In the genomic region with DNA sequence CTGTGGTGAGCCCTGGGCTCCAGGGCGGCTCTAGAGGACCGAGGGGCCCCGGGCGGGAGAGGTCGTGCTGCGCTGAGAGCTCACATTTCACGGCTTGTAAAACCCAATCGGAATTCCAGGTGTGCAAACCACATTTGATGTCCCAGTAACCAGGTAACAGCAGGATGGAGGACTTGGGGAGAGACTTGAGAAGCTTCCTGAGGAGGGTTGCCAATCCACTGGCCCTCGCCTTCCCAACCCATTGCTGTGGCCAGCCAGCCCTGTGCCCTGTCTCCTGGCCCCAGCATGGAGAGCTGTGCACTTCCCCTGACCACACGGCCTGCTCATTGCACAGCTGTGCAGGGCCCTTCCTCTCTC, we compare ENCODE assay signal across 30 cellular contexts. TPM values are rescaled to one million over a fixed set of nuclear protein-coding genes. Genes with fewer than 3 reads are reported as not detected.
DNase-seq lines count a peak whose midpoint lies in the region; ATAC-seq and TF ChIP-seq lines count a peak whose summit lies in the region.
"Had no signal": no experiment of that assay in that cellular context is flagged by ENCODE, and none has a peak within 500 bp of the region (broad histone marks: within the 10 kb centered on the region; RNA-seq: fewer than 3 reads in every experiment).

No MANE protein-coding gene starts in this region.

- WGBS in spleen, 5 donors: 75 to 87% (median 84%) methylated on average over 10 of the region's 10 CpGs

- H3K27ac ChIP-seq in PC-3 (ENCODE audit: low read length) (no peak overlapping the region), spleen (no peak overlapping the region)
- no peak overlapping the region for H3K27ac ChIP-seq in CD8-positive, alpha-beta T cell (ENCODE audit: low read depth, low read length)
- H3K27ac ChIP-seq: gastrocnemius medialis, pancreas had no signal

- H3K27me3 Mint-ChIP-seq in natural killer cell (ENCODE audit: low read depth in 2 of 2): no peaks in the 10 kb centered on the region
- no peaks in the 10 kb centered on the region for H3K27me3 Mint-ChIP-seq in CD8-positive, alpha-beta T cell (ENCODE audit: low read depth)
- H3K27me3 Mint-ChIP-seq: activated CD8-positive, alpha-beta T cell treated with anti-CD3 and anti-CD28 coated beads for 36 hours; CD4-positive, alpha-beta T cell; stimulated activated naive CD8-positive, alpha-beta T cell treated with anti-CD3 and anti-CD28 coated beads, Interleukin-15, amount 100 ng/mL, for 72 hours had no signal

- no peaks in the 10 kb centered on the region for H3K9me3 ChIP-seq in PC-3 (ENCODE audit: low read length)
- H3K9me3 ChIP-seq in spleen: peaks cover 0 to 28% (median 20%) of the 10 kb centered on the region in 8 donors
- no peaks in the 10 kb centered on the region for H3K9me3 ChIP-seq in CD8-positive, alpha-beta T cell (ENCODE audit: low read length)
- H3K9me3 ChIP-seq: gastrocnemius medialis, pancreas had no signal

- H3K36me3 Mint-ChIP-seq in natural killer cell: peaks cover 8% of the 10 kb centered on the region
- H3K36me3 Mint-ChIP-seq in CD8-positive, alpha-beta T cell: peaks cover 10% of the 10 kb centered on the region

- H2AFZ ChIP-seq in PC-3 (ENCODE audit: low read length): no peak overlapping the region

- no peaks in the 10 kb centered on the region for H3K4me1 Mint-ChIP-seq in natural killer cell
- H3K4me1 Mint-ChIP-seq in CD8-positive, alpha-beta T cell (ENCODE audit: low read depth): no peaks in the 10 kb centered on the region

- CTCF ChIA-PET in PC-3 (lab: Charles Lee): no interaction called here
- CTCF ChIA-PET in CD8-positive, alpha-beta T cell (lab: Charles Lee): interaction anchor here (0.9 to 3.2 kb wide), 2 partner anchors 28 to 95 kb away, joined by 3 to 20 read pairs; no protein-coding TSS in a partner anchor

- BruUV-seq in PC-3 (replicated peaks; lab: Mats Ljungman, UMichigan): no TSS peak

- TF ChIP-seq POLR2A in spleen (IDR thresholded peaks at IDR 0.05): no peak

- intact Hi-C loops in PC-3 (cut with micrococcal nuclease): loop anchor here (5.0 kb wide), 1 partner anchor 321 kb away; no protein-coding TSS in a partner anchor
- intact Hi-C loops in spleen (cut with DNase I; ENCODE audit: low total_unique reads): no loop called here
- intact Hi-C loops in natural killer cell (cut with micrococcal nuclease): no loop called here
- intact Hi-C loops in CD8-positive, alpha-beta T cell (cut with DNase I, micrococcal nuclease): no loop called here

- H3K27me3 ChIP-seq in PC-3 (ENCODE audit: low read length) (no peaks in the 10 kb centered on the region), spleen (replicated peaks in 1 of 7) (no peaks in the 10 kb centered on the region)
- H3K27me3 ChIP-seq in CD8-positive, alpha-beta T cell (ENCODE audit: insufficient read depth, low read length): no peaks in the 10 kb centered on the region
- H3K27me3 ChIP-seq: gastrocnemius medialis, pancreas had no signal

- no peak overlapping the region for H3K27ac Mint-ChIP-seq in natural killer cell
- no peak overlapping the region for H3K27ac Mint-ChIP-seq in CD8-positive, alpha-beta T cell
- H3K27ac Mint-ChIP-seq: activated CD8-positive, alpha-beta T cell treated with anti-CD3 and anti-CD28 coated beads for 36 hours; activated naive CD8-positive, alpha-beta T cell treated with anti-CD3 and anti-CD28 coated beads, Interleukin-2, amount 10 ng/mL, durations not matched to agents 7 days and 5 days; CD4-positive, alpha-beta T cell; endodermal cell; HFFc6; naive thymus-derived CD4-positive, alpha-beta T cell; stimulated activated naive CD8-positive, alpha-beta T cell treated with anti-CD3 and anti-CD28 coated beads, Interleukin-15, amount 100 ng/mL, for 72 hours had no signal

- ATAC-seq in PC-3 (peak; percentile 30; the same call in 1 of the 2 replicates), HG03039 (IDR thresholded peaks at IDR 0.05; ENCODE audit: unreplicated experiment) (no peak), natural killer cell (no peak), SK-N-SH treated with all-trans-retinoic acid at 6 μM for 48 hours (no peak)
- no peak for ATAC-seq in CD8-positive, alpha-beta T cell
- ATAC-seq: activated CD4-positive, CD25-positive, alpha-beta regulatory T cell treated with anti-CD3 and anti-CD28 coated beads, Interleukin-2, amount 50 U/mL, for 24 hours; activated CD8-positive, alpha-beta T cell treated with anti-CD3 and anti-CD28 coated beads for 36 hours; gastrocnemius medialis; left ventricle myocardium superior; naive thymus-derived CD4-positive, alpha-beta T cell; pancreas; sciatic nerve; stimulated activated naive CD8-positive, alpha-beta T cell treated with anti-CD3 and anti-CD28 coated beads, Interleukin-15, amount 100 ng/mL, for 72 hours had no signal

- 0 out of 2 replicates have a peak, but pooled peaks cover 2% of the 10 kb centered on the region for H3K36me3 ChIP-seq in PC-3 (ENCODE audit: low read depth, low read length)
- H3K36me3 ChIP-seq in spleen: peaks cover 0 to 7% (median 0%) of the 10 kb centered on the region in 6 donors
- H3K36me3 ChIP-seq in CD8-positive, alpha-beta T cell (ENCODE audit: insufficient read depth, low read length): no peaks in the 10 kb centered on the region
- H3K36me3 ChIP-seq: gastrocnemius medialis, pancreas had no signal

- no peak overlapping the region for H3K4me3 Mint-ChIP-seq in natural killer cell
- no peak overlapping the region for H3K4me3 Mint-ChIP-seq in CD8-positive, alpha-beta T cell
- H3K4me3 Mint-ChIP-seq: activated CD8-positive, alpha-beta T cell treated with anti-CD3 and anti-CD28 coated beads for 36 hours; activated naive CD8-positive, alpha-beta T cell treated with anti-CD3 and anti-CD28 coated beads, Interleukin-2, amount 10 ng/mL, durations not matched to agents 7 days and 5 days; CD4-positive, alpha-beta T cell; endodermal cell; HFFc6; naive thymus-derived CD4-positive, alpha-beta T cell; stimulated activated naive CD8-positive, alpha-beta T cell treated with anti-CD3 and anti-CD28 coated beads, Interleukin-15, amount 100 ng/mL, for 72 hours had no signal

- TF ChIP-seq CTCF in PC-3 (conservative IDR thresholded peaks at IDR 0.05; ENCODE audit: low read depth, low read length): no peak
- no peak for TF ChIP-seq CTCF in spleen (IDR thresholded peaks at IDR 0.05 in 8 of 11, conservative IDR thresholded peaks at IDR 0.05 in 3 of 11)
- TF ChIP-seq CTCF in natural killer cell (IDR thresholded peaks at IDR 0.05): no peak
- no peak for TF ChIP-seq CTCF in CD8-positive, alpha-beta T cell (IDR thresholded peaks at IDR 0.05)

- no peak overlapping the region for H3K9ac ChIP-seq in PC-3 (ENCODE audit: low read length)

- H4K20me1 ChIP-seq in PC-3 (ENCODE audit: low read length): no peaks in the 10 kb centered on the region

- H3K4me3 ChIP-seq in PC-3 (ENCODE audit: low read length): no peak overlapping the region
- no peak overlapping the region for H3K4me3 ChIP-seq in spleen
- no peak overlapping the region for H3K4me3 ChIP-seq in CD8-positive, alpha-beta T cell (ENCODE audit: low read depth, low read length)
- H3K4me3 ChIP-seq: gastrocnemius medialis, pancreas had no signal

- H3K4me2 ChIP-seq in PC-3 (ENCODE audit: low read length): no peak overlapping the region

- H3K4me1 ChIP-seq in PC-3 (ENCODE audit: insufficient read depth, low read length) (peaks cover 25% of the 10 kb centered on the region), spleen (no peaks in the 10 kb centered on the region)
- no peaks in the 10 kb centered on the region for H3K4me1 ChIP-seq in CD8-positive, alpha-beta T cell (ENCODE audit: insufficient read depth, low read length)
- H3K4me1 ChIP-seq: gastrocnemius medialis, pancreas had no signal

- H3F3A ChIP-seq in PC-3 (ENCODE audit: low read length, unreplicated experiment): peaks cover 4% of the 10 kb centered on the region

- no peaks in the 10 kb centered on the region for H3K9me2 ChIP-seq in PC-3 (replicated peaks; ENCODE audit: low read length)

- H3K79me2 ChIP-seq in PC-3 (ENCODE audit: low read length): no peaks in the 10 kb centered on the region

- POLR2A ChIA-PET in PC-3 (lab: Charles Lee; ENCODE audit: unreplicated experiment): no interaction called here
- POLR2A ChIA-PET in CD8-positive, alpha-beta T cell (lab: Charles Lee): no interaction called here

- DNase-seq in HT-29 (ENCODE audit: low spot score) (peak; percentile 21), NCI-H187 treated with DMSO at 0.1 percent for 48 hours (lab: John Stamatoyannopoulos, UW) (peak; percentile 44), PC-3 (peak; percentile 8), spleen (peak; percentile 36), natural killer cell (no peak)
- DNase-seq in CD8-positive, alpha-beta T cell: no peak
- DNase-seq: activated CD8-positive, alpha-beta T cell treated with anti-CD3 and anti-CD28 coated beads for 36 hours; activated effector memory CD4-positive, alpha-beta T cell treated with Interleukin-2 at 50 U/mL for 16 hours; activated naive CD8-positive, alpha-beta T cell treated with anti-CD3 and anti-CD28 coated beads, Interleukin-2, amount 10 ng/mL, durations not matched to agents 7 days and 5 days; activated T-cell treated with anti-CD3 and anti-CD28 coated beads for 4 hours; caudate nucleus; CD4-positive, alpha-beta T cell; DMS 273 treated with DMSO at 0.1 percent for 48 hours; endodermal cell; gastrocnemius medialis; HFFc6; KBM-7; left ventricle myocardium superior; MM.1S; naive thymus-derived CD4-positive, alpha-beta T cell; NCI-H1694 treated with DMSO at 0.1 percent for 48 hours; pancreas; Right ventricle myocardium superior; stimulated activated naive CD8-positive, alpha-beta T cell treated with anti-CD3 and anti-CD28 coated beads, Interleukin-15, amount 100 ng/mL, for 72 hours; SW 1271; trophoblast cell had no signal

- peaks cover 0 to 6% of the 10 kb centered on the region in 2 donors for H3K9me3 Mint-ChIP-seq in natural killer cell
- H3K9me3 Mint-ChIP-seq in CD8-positive, alpha-beta T cell: peaks cover 10% of the 10 kb centered on the region

TF ChIP-seq in SK-N-SH treated with all-trans-retinoic acid at 6 μM for 48 hours, 23 proteins besides CTCF, POLR2A, EP300 and RAD21 (continues in another document):
- TF ChIP-seq, protein P1, sequence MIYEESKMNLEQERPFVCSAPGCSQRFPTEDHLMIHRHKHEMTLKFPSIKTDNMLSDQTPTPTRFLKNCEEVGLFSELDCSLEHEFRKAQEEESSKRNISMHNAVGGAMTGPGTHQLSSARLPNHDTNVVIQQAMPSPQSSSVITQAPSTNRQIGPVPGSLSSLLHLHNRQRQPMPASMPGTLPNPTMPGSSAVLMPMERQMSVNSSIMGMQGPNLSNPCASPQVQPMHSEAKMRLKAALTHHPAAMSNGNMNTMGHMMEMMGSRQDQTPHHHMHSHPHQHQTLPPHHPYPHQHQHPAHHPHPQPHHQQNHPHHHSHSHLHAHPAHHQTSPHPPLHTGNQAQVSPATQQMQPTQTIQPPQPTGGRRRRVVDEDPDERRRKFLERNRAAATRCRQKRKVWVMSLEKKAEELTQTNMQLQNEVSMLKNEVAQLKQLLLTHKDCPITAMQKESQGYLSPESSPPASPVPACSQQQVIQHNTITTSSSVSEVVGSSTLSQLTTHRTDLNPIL (CRISPR knock-in tag; IDR thresholded peaks at IDR 0.05; ENCODE audit: low read depth): no peak
- TF ChIP-seq ZNF565 (CRISPR knock-in tag; conservative IDR thresholded peaks at IDR 0.05; ENCODE audit: low read depth): no peak

RNA-seq across cellular contexts. Expression of a gene that starts 39.5 kb away (rescaled TPM):
- total RNA-seq in HT-29 (2014; rRNA removed; shearing (Covaris generic)): 31.1 and 43.3 TPM in 2 replicates
- total RNA-seq in PC-3 (2014; rRNA removed): 28.9 and 60.0 TPM in 2 replicates
- 10 to 100 TPM; 20.6 to 33.1 (median 24.7) TPM for total RNA-seq in spleen
- 10 to 100 TPM; 17.5 to 32.6 (median 28.3) TPM for polyA plus RNA-seq in spleen
- 10 to 100 TPM; 38.3 to 47.5 (median 38.9) TPM for total RNA-seq in natural killer cell
- 10 to 100 TPM; 16.3 to 25.3 TPM for total RNA-seq in CD8-positive, alpha-beta T cell

Comparison
In these comparisons a context has a peak if more than half of its experiments do, and no peak if none do; other contexts are left out.
1. DNase-seq: peak in HT-29 (single experiment), NCI-H187 treated with DMSO at 0.1 percent for 48 hours (single experiment), PC-3 (single experiment) and spleen (single experiment); none in natural killer cell (single experiment) and CD8-positive, alpha-beta T cell (0 of 7).